In genomic region chr16:3791701-3792100, GRCh38 we compare ENCODE assay signal across 13 cellular contexts.
DNase-seq lines count a peak whose midpoint lies in the region; ATAC-seq and TF ChIP-seq lines count a peak whose summit lies in the region.
"Had no signal": no experiment of that assay in that cellular context is flagged by ENCODE, and none has a peak within 500 bp of the region (broad histone marks: within the 10 kb centered on the region; RNA-seq: fewer than 3 reads in every experiment).

No MANE protein-coding gene starts in this region.

- peaks cover 11 to 77% (median 63%) of the 10 kb centered on the region in 10 experiments for H3K4me1 ChIP-seq in BLaER1 treated with 17β-estradiol and CSF1 and Interleukin-3, amounts not matched to agents 10 nM and 100 nM
- H3K4me1 ChIP-seq in neural progenitor cell (no peaks in the 10 kb centered on the region), ovary (ENCODE audit: insufficient read depth) (peaks cover 12% of the 10 kb centered on the region)
- H3K4me1 ChIP-seq: BE2C had no signal

- TF ChIP-seq CTCF in neural progenitor cell (IDR thresholded peaks at IDR 0.05) (no peak), ovary (IDR thresholded peaks at IDR 0.05) (no peak)

- H3K9ac ChIP-seq in BLaER1 treated with 17β-estradiol and CSF1 and Interleukin-3, amounts not matched to agents 10 nM and 100 nM: 0 out of 22 replicates have a peak overlapping the region, but pooled peaks of 2 of the 11 experiments have one; percentile 11 to 37
- H3K9ac ChIP-seq in neural progenitor cell: no peak overlapping the region
- H3K9ac ChIP-seq: GM23248 had no signal

- peaks cover 79% of the 10 kb centered on the region for H3K79me2 ChIP-seq in neural progenitor cell (ENCODE audit: low read depth)

- WGBS in ovary, 3 donors: 84 to 92% (median 84%) methylated on average over 8 of the region's 8 CpGs

- H3K4me1 Mint-ChIP-seq in T-helper 17 cell: peaks cover 44% of the 10 kb centered on the region
- no peaks in the 10 kb centered on the region for H3K4me1 Mint-ChIP-seq in neural progenitor cell

- no peak for TF ChIP-seq POLR2A in ovary (IDR thresholded peaks at IDR 0.05)

- intact Hi-C loops in ovary (cut with DNase I): no loop called here

- H3K9me3 ChIP-seq in BLaER1 treated with 17β-estradiol and CSF1 and Interleukin-3, amounts not matched to agents 10 nM and 100 nM (replicated peaks in 1 of 11): no peaks in the 10 kb centered on the region
- H3K9me3 ChIP-seq in T-helper 17 cell (ENCODE audit: control insufficient read depth, low read length, poor library complexity, severe bottlenecking): no peaks in the 10 kb centered on the region
- no peaks in the 10 kb centered on the region for H3K9me3 ChIP-seq in neural progenitor cell (ENCODE audit: low read depth)
- H3K9me3 ChIP-seq in ovary: no peaks in the 10 kb centered on the region
- H3K9me3 ChIP-seq: BE2C had no signal

- H3K27me3 ChIP-seq in BLaER1 treated with 17β-estradiol and CSF1 and Interleukin-3, amounts not matched to agents 10 nM and 100 nM: no peaks in the 10 kb centered on the region
- H3K27me3 ChIP-seq in neural progenitor cell (no peaks in the 10 kb centered on the region), ovary (no peaks in the 10 kb centered on the region)
- H3K27me3 ChIP-seq: BE2C had no signal

- no peak overlapping the region for H3K4me3 ChIP-seq in BLaER1 treated with 17β-estradiol and CSF1 and Interleukin-3, amounts not matched to agents 10 nM and 100 nM
- H3K4me3 ChIP-seq in neural progenitor cell (no peak overlapping the region), ovary (no peak overlapping the region)
- H3K4me3 ChIP-seq: GM23248 had no signal

- ATAC-seq in T-helper 17 cell: no peak
- ATAC-seq in GM21737 (IDR thresholded peaks at IDR 0.05; ENCODE audit: unreplicated experiment): no peak
- ATAC-seq: HCT116 had no signal

- no peak for DNase-seq in T-helper 17 cell
- no peak for DNase-seq in neural progenitor cell (ENCODE audit: low spot score)
- no peak for DNase-seq in NCI-H1092 treated with DMSO at 0.1 percent for 48 hours (lab: John Stamatoyannopoulos, UW)
- no peak for DNase-seq in central memory CD4-positive, alpha-beta T cell
- no peak for DNase-seq in ovary
- DNase-seq: BE2C, DMS53, GF-D8, GM23248, IMR-90 had no signal

- H3K4me3 Mint-ChIP-seq in T-helper 17 cell (no peak overlapping the region), neural progenitor cell (no peak overlapping the region)

- H3K27ac ChIP-seq in BLaER1 treated with 17β-estradiol and CSF1 and Interleukin-3, amounts not matched to agents 10 nM and 100 nM: peak overlapping the region in 2 of 11 experiments; percentile 36 to 49; a peak in 2 of 22 replicates
- no peak overlapping the region for H3K27ac ChIP-seq in neural progenitor cell
- no peak overlapping the region for H3K27ac ChIP-seq in ovary
- H3K27ac ChIP-seq: GM23248 had no signal

- H3K27me3 Mint-ChIP-seq in T-helper 17 cell (no peaks in the 10 kb centered on the region), neural progenitor cell (ENCODE audit: insufficient read depth, low read depth) (no peaks in the 10 kb centered on the region)

- H3K9me3 Mint-ChIP-seq in neural progenitor cell: no peaks in the 10 kb centered on the region

- H3K27ac Mint-ChIP-seq in T-helper 17 cell (peak overlapping the region; percentile 73), neural progenitor cell (peak overlapping the region; percentile 57)

- H3K36me3 Mint-ChIP-seq in T-helper 17 cell (ENCODE audit: low read depth): peaks cover 9% of the 10 kb centered on the region
- peaks cover 27% of the 10 kb centered on the region for H3K36me3 Mint-ChIP-seq in neural progenitor cell

- H2AFZ ChIP-seq in neural progenitor cell (replicated peaks): no peak overlapping the region
- H2AFZ ChIP-seq: GM23248 had no signal

- H3K4me2 ChIP-seq in BLaER1 treated with 17β-estradiol and CSF1 and Interleukin-3, amounts not matched to agents 10 nM and 100 nM: peak overlapping the region in 9 of 11 experiments; percentile 46 to 74 (median 68); a peak in 17 of 22 replicates
- no peak overlapping the region for H3K4me2 ChIP-seq in neural progenitor cell

- H4K20me1 ChIP-seq in BLaER1 treated with 17β-estradiol and CSF1 and Interleukin-3, amounts not matched to agents 10 nM and 100 nM: peaks cover 98 to 100% (median 100%) of the 10 kb centered on the region in 11 experiments
- H4K20me1 ChIP-seq in neural progenitor cell (ENCODE audit: low read depth): peaks cover 82% of the 10 kb centered on the region

- peaks cover 64 to 96% (median 74%) of the 10 kb centered on the region in 11 experiments for H3K36me3 ChIP-seq in BLaER1 treated with 17β-estradiol and CSF1 and Interleukin-3, amounts not matched to agents 10 nM and 100 nM
- H3K36me3 ChIP-seq in neural progenitor cell (peaks cover 12% of the 10 kb centered on the region), ovary (no peaks in the 10 kb centered on the region)

- no peak for TF ChIP-seq EP300 in ovary (IDR thresholded peaks at IDR 0.05)

- no peaks in the 10 kb centered on the region for H3F3A ChIP-seq in neural progenitor cell (ENCODE audit: low read depth)
